ENCODE assay signal across 19 cellular contexts in the genomic region with DNA sequence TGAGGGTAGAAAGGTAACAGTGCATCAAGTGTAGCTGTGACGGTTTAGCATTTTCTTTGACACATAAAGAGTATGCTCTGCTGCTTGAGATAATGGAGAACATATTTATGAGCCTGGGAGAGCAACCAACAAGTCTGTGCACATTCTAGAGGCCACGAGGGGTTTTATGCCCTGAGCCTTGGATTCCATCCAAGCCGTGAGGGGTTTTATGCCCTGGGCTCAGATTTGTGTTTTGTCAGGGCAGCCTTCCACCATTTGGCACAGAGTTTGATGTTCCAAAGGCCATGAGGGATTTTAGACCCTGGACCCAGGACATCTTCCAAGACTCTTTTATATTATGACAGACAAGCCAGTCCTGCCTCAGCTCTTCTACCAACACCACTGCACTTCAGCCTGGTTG.
DNase-seq lines count a peak whose midpoint lies in the region; ATAC-seq and TF ChIP-seq lines count a peak whose summit lies in the region.
"Had no signal": no experiment of that assay in that cellular context is flagged by ENCODE, and none has a peak within 500 bp of the region (broad histone marks: within the 10 kb centered on the region; RNA-seq: fewer than 3 reads in every experiment).

No MANE protein-coding gene starts in this region.

- H3K9me3 Mint-ChIP-seq in naive B cell (peaks cover 0 to 2% (median 0%) of the 10 kb centered on the region in 7 donors), type B pancreatic cell (no peaks in the 10 kb centered on the region)
- H3K9me3 Mint-ChIP-seq: CD8-positive, alpha-beta T cell had no signal

- H3K36me3 Mint-ChIP-seq in naive B cell (no peaks in the 10 kb centered on the region), type B pancreatic cell (no peaks in the 10 kb centered on the region)
- H3K36me3 Mint-ChIP-seq: CD8-positive, alpha-beta T cell; IgD-negative memory B cell had no signal

- DNase-seq in NCI-H2171 treated with DMSO at 0.1 percent for 48 hours (lab: John Stamatoyannopoulos, UW), result peak; percentile 21
- no peak for DNase-seq in NCI-H2171 (lab: John Stamatoyannopoulos, UW)
- DNase-seq in NAMALWA (ENCODE audit: low spot score), result peak; percentile 58
- DNase-seq in NCI-H345 (lab: John Stamatoyannopoulos, UW), result peak; percentile 35
- no peak for DNase-seq in naive B cell
- no peak for DNase-seq in NCI-H446 treated with DMSO at 0.1 percent for 48 hours (lab: John Stamatoyannopoulos, UW)
- no peak for DNase-seq in type B pancreatic cell (ENCODE audit: extremely low spot score, unreplicated experiment)
- DNase-seq: BE2C; Calu3; CD8-positive, alpha-beta T cell; Kasumi-1; MG63; NCI-H2029; NCI-H526; SHP77 treated with DMSO at 0.1 percent for 48 hours; SK-N-SH had no signal

- H3K4me1 Mint-ChIP-seq in naive B cell (peaks cover 22 to 38% (median 28%) of the 10 kb centered on the region in 3 donors), type B pancreatic cell (ENCODE audit: unreplicated experiment) (peaks cover 7% of the 10 kb centered on the region)

- peak overlapping the region in 6 of 8 donors; percentile 6 to 74 (median 53) for H3K4me3 Mint-ChIP-seq in naive B cell
- H3K4me3 Mint-ChIP-seq in type B pancreatic cell, result no peak overlapping the region
- H3K4me3 Mint-ChIP-seq: CD8-positive, alpha-beta T cell; T-helper 2 cell treated with Interferon-gamma antibody and Interleukin-4, amounts not matched to agents 5 μg/mL and 100 μg/mL, for 36 hours had no signal

- ATAC-seq in naive B cell (ENCODE audit: low read depth in 2 of 2), result no peak
- ATAC-seq in HG03460 (IDR thresholded peaks at IDR 0.05; ENCODE audit: unreplicated experiment), result no peak
- ATAC-seq: CD8-positive, alpha-beta T cell had no signal

- TF ChIP-seq CTCF in type B pancreatic cell (conservative IDR thresholded peaks at IDR 0.05), result no peak

- H3K27ac Mint-ChIP-seq in naive B cell, result peak overlapping the region in 2 of 6 donors; percentile 17 to 65
- H3K27ac Mint-ChIP-seq in type B pancreatic cell, result no peak overlapping the region
- H3K27ac Mint-ChIP-seq: CD8-positive, alpha-beta T cell; T-helper 2 cell treated with Interferon-gamma antibody and Interleukin-4, amounts not matched to agents 5 μg/mL and 100 μg/mL, for 36 hours had no signal

- H3K27me3 Mint-ChIP-seq in naive B cell (no peaks in the 10 kb centered on the region), type B pancreatic cell (no peaks in the 10 kb centered on the region)

Comparison
In these comparisons a context has a peak if more than half of its experiments do, and no peak if none do; other contexts are left out.
1. DNase-seq: peak in NCI-H2171 treated with DMSO at 0.1 percent for 48 hours (single experiment), NAMALWA (single experiment) and NCI-H345 (single experiment); none in NCI-H2171 (single experiment), naive B cell (single experiment), NCI-H446 treated with DMSO at 0.1 percent for 48 hours (single experiment) and type B pancreatic cell (single experiment).